ENCODE assay signal across 15 cellular contexts in the genomic region with DNA sequence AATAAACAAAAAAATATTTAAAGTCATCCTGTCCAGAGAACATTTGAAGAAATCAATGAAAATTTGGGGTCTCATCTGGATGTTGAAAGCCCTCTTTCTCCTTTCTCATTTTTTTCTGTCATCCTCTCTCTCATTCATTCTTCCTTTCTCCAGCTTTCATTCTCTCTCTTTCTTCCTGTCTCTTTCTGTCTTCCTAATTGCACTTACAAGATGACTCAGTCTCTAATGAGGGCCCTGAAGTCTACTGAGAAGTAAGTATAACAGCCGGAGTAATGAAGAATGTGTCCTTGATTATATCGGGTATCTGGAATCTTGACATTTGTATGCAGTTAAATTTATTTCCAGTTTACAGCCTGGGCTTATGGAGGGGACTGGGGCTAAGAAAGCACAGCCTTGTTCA.
DNase-seq lines count a peak whose midpoint lies in the region; ATAC-seq and TF ChIP-seq lines count a peak whose summit lies in the region.
"Had no signal": no experiment of that assay in that cellular context is flagged by ENCODE, and none has a peak within 500 bp of the region (broad histone marks: within the 10 kb centered on the region; RNA-seq: fewer than 3 reads in every experiment).

No MANE protein-coding gene starts in this region.

- H3K4me3 ChIP-seq in AG10803 (ENCODE audit: low read length) (no peak overlapping the region), IMR-90 (ENCODE audit: insufficient read depth, low read depth, low read length) (no peak overlapping the region), fibroblast of mammary gland (ENCODE audit: control insufficient read depth, low read depth, low read length) (no peak overlapping the region), smooth muscle cell (no peak overlapping the region)
- H3K4me3 ChIP-seq: K562 had no signal

- H4K8ac ChIP-seq in IMR-90 (ENCODE audit: low read depth in 2 of 2, low read length in 2 of 2) = no peak overlapping the region

- H3K9me1 ChIP-seq in IMR-90 (ENCODE audit: insufficient read depth, low read length) = no peaks in the 10 kb centered on the region

- H2AK9ac ChIP-seq in IMR-90 (replicated peaks; ENCODE audit: low read depth, low read length, poor library complexity) = no peak overlapping the region

- POLR2A ChIA-PET in IMR-90 (lab: Charles Lee; ENCODE audit: unreplicated experiment) = no interaction called here

- H2AK5ac ChIP-seq in IMR-90 (ENCODE audit: low read depth, low read length) = no peak overlapping the region

- no peak overlapping the region for H2AFZ ChIP-seq in IMR-90 (replicated peaks; ENCODE audit: low read length, poor library complexity)
- no peak overlapping the region for H2AFZ ChIP-seq in smooth muscle cell (ENCODE audit: low read depth)

- TF ChIP-seq POLR2A in IMR-90 (IDR thresholded peaks at IDR 0.05; ENCODE audit: low read depth, low read length) = no peak

- H3K23ac ChIP-seq in IMR-90 (ENCODE audit: low read depth, low read length) = no peak overlapping the region

- CTCF ChIA-PET in IMR-90 (lab: Yijun Ruan, JAX) = no interaction called here

- intact Hi-C loops in IMR-90 (cut with micrococcal nuclease) = no loop called here

- no peaks in the 10 kb centered on the region for H3K79me2 ChIP-seq in smooth muscle cell (ENCODE audit: low read depth)

- no peaks in the 10 kb centered on the region; the same call in 1 of the 2 replicates for H4K20me1 ChIP-seq in IMR-90 (ENCODE audit: insufficient read depth, low read length)
- no peaks in the 10 kb centered on the region for H4K20me1 ChIP-seq in smooth muscle cell (ENCODE audit: low read depth)

- peaks cover 7% of the 10 kb centered on the region for H3K9me3 ChIP-seq in IMR-90 (ENCODE audit: control insufficient read depth, insufficient read depth, low read length)
- no peaks in the 10 kb centered on the region for H3K9me3 ChIP-seq in smooth muscle cell (replicated peaks; ENCODE audit: low read depth)
- H3K9me3 ChIP-seq: BE2C had no signal

- H3K79me1 ChIP-seq in IMR-90 (ENCODE audit: low read depth in 1 of 2, low read length in 2 of 2) = no peaks in the 10 kb centered on the region

- H3F3A ChIP-seq in smooth muscle cell (ENCODE audit: low read depth) = peaks cover 9% of the 10 kb centered on the region

- H3K14ac ChIP-seq in IMR-90 (replicated peaks; ENCODE audit: low read depth, low read length) = no peak overlapping the region

- no peaks in the 10 kb centered on the region for H3K36me3 ChIP-seq in IMR-90 (ENCODE audit: control insufficient read depth, insufficient read depth, low read length)
- no peaks in the 10 kb centered on the region for H3K36me3 ChIP-seq in smooth muscle cell (ENCODE audit: low read depth)
- H3K36me3 ChIP-seq: BE2C had no signal

- H3K4me1 ChIP-seq in IMR-90 (ENCODE audit: control insufficient read depth, insufficient read depth, low read length) (peaks cover 20% of the 10 kb centered on the region; the same call in 1 of the 2 replicates), smooth muscle cell (ENCODE audit: low read depth) (peaks cover 13% of the 10 kb centered on the region)

- no peak overlapping the region for H2BK15ac ChIP-seq in IMR-90 (ENCODE audit: low read depth, low read length)

- TF ChIP-seq RAD21 in IMR-90 (IDR thresholded peaks at IDR 0.05; ENCODE audit: low read length) = no peak

- no peak for TF ChIP-seq CTCF in AG10803 (conservative IDR thresholded peaks at IDR 0.05; ENCODE audit: low read length)
- no peak for TF ChIP-seq CTCF in IMR-90 (conservative IDR thresholded peaks at IDR 0.05; ENCODE audit: low read depth, low read length)
- no peak for TF ChIP-seq CTCF in fibroblast of mammary gland (conservative IDR thresholded peaks at IDR 0.05; ENCODE audit: control insufficient read depth, insufficient read depth, low read depth, low read length)
- TF ChIP-seq CTCF in smooth muscle cell (IDR thresholded peaks at IDR 0.05; ENCODE audit: borderline replicate concordance, insufficient read depth, poor library complexity, severe bottlenecking) = no peak

- in situ Hi-C loops in IMR-90 (cut with MboI; ENCODE audit: low sequenced_read_pairs) = loop anchor here (25.0 kb wide), 1 partner anchor 95 kb away; no protein-coding TSS in a partner anchor

- H3K27me3 ChIP-seq in IMR-90 (ENCODE audit: control insufficient read depth, insufficient read depth, low read length) (no peaks in the 10 kb centered on the region; the same call in 1 of the 2 replicates), smooth muscle cell (ENCODE audit: low read depth) (no peaks in the 10 kb centered on the region)
- H3K27me3 ChIP-seq: BE2C had no signal

- no peak overlapping the region for H3K4ac ChIP-seq in IMR-90 (ENCODE audit: low read depth, low read length)

- H3K56ac ChIP-seq in IMR-90 (ENCODE audit: extremely low read depth, insufficient read depth, low read length) = no peak overlapping the region

- WGBS in IMR-90 (ENCODE audit: extremely low coverage in 2 of 2, insufficient read length in 1 of 2), 2 experiments = no CpG with 5 or more reads among the region's 2 CpGs
- WGBS in smooth muscle cell (ENCODE audit: low lambda C conversion rate) = 6% methylated on average over 2 of the region's 2 CpGs

- no peak overlapping the region for H2BK120ac ChIP-seq in IMR-90 (ENCODE audit: low read depth, low read length)

- no peak overlapping the region for H4K91ac ChIP-seq in IMR-90 (ENCODE audit: insufficient read depth, low read depth, low read length)

- no peak overlapping the region; the same call in 1 of the 2 replicates for H4K5ac ChIP-seq in IMR-90 (ENCODE audit: low read depth, low read length)

- H3K27ac ChIP-seq in IMR-90 (ENCODE audit: insufficient read depth, low read length) (peak overlapping the region; percentile 64; the same call in 1 of the 2 replicates), smooth muscle cell (ENCODE audit: low read depth) (peak overlapping the region; percentile 87)
- H3K27ac ChIP-seq: C4-2B, HL-60 had no signal

- H3K18ac ChIP-seq in IMR-90 (ENCODE audit: low read depth, low read length) = peak overlapping the region; percentile 52; the same call in 1 of the 2 replicates

- no peak overlapping the region for H2BK5ac ChIP-seq in IMR-90 (ENCODE audit: low read depth, low read length, poor library complexity, severe bottlenecking)

- dilution Hi-C loops in IMR-90 (cut with HindIII; ENCODE audit: low sequenced_read_pairs, unreplicated experiment) = no loop called here

- H3K4me2 ChIP-seq in IMR-90 (ENCODE audit: low read depth, low read length) (no peak overlapping the region), smooth muscle cell (peak overlapping the region; percentile 34)

- no TSS peak for BruUV-seq in IMR-90 (replicated peaks; lab: Mats Ljungman, UMichigan)

- ATAC-seq in IMR-90 (ENCODE audit: low read depth) = no peak
- no peak for ATAC-seq in stimulated activated naive CD8-positive, alpha-beta T cell treated with anti-CD3 and anti-CD28 coated beads, Interleukin-15, Interleukin-2, amounts not matched to agents 100 U/mL and 50 U/mL, for 24 hours
- ATAC-seq: HCT116, K562 had no signal

- H3K9ac ChIP-seq in IMR-90 (ENCODE audit: low read depth, low read length) (no peak overlapping the region), smooth muscle cell (ENCODE audit: low read depth) (no peak overlapping the region)

- peak; percentile 69 for DNase-seq in AG10803 (ENCODE audit: low read depth)
- DNase-seq in IMR-90 = no peak
- peak; percentile 31 for DNase-seq in fibroblast of mammary gland (ENCODE audit: low read depth)
- DNase-seq in smooth muscle cell (lab: John Stamatoyannopoulos, UW; ENCODE audit: unreplicated experiment) = no peak
- DNase-seq in stimulated activated naive CD8-positive, alpha-beta T cell treated with anti-CD3 and anti-CD28 coated beads, Interleukin-15, Interleukin-2, amounts not matched to agents 100 U/mL and 50 U/mL, for 24 hours = no peak
- no peak for DNase-seq in activated CD4-positive, alpha-beta T cell treated with anti-CD3 and anti-CD28 coated beads, Interleukin-2, amount 50 U/mL, for 4 hours
- DNase-seq in NCI-H82 treated with DMSO at 0.1 percent for 48 hours (lab: John Stamatoyannopoulos, UW; ENCODE audit: unreplicated experiment) = no peak
- DNase-seq: BE2C; CD4-positive, alpha-beta memory T cell; DMS79; GDM1 had no signal

- no peak overlapping the region for H2BK20ac ChIP-seq in IMR-90 (ENCODE audit: low read depth, low read length)

TF ChIP-seq in IMR-90, 13 proteins besides CTCF, POLR2A, EP300 and RAD21:
- no peak for TF ChIP-seq RCOR1 (IDR thresholded peaks at IDR 0.05; ENCODE audit: insufficient replicate concordance, low read length)
- no peak for TF ChIP-seq CHD1 (IDR thresholded peaks at IDR 0.05; ENCODE audit: low read depth, low read length)
- TF ChIP-seq, protein P1, sequence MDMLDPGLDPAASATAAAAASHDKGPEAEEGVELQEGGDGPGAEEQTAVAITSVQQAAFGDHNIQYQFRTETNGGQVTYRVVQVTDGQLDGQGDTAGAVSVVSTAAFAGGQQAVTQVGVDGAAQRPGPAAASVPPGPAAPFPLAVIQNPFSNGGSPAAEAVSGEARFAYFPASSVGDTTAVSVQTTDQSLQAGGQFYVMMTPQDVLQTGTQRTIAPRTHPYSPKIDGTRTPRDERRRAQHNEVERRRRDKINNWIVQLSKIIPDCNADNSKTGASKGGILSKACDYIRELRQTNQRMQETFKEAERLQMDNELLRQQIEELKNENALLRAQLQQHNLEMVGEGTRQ (IDR thresholded peaks at IDR 0.05; ENCODE audit: low read depth, low read length) = no peak
- TF ChIP-seq MXI1 (IDR thresholded peaks at IDR 0.05; ENCODE audit: borderline replicate concordance, low read depth, low read length) = no peak
TF ChIP-seq in IMR-90: peak in this region for 0.

Comparison
In these comparisons a context has a peak if more than half of its experiments do, and no peak if none do; other contexts are left out.
1. DNase-seq: peak in AG10803 (single experiment) and fibroblast of mammary gland (single experiment); none in IMR-90 (single experiment), smooth muscle cell (single experiment), stimulated activated naive CD8-positive, alpha-beta T cell treated with anti-CD3 and anti-CD28 coated beads, Interleukin-15, Interleukin-2, amounts not matched to agents 100 U/mL and 50 U/mL, for 24 hours (single experiment), activated CD4-positive, alpha-beta T cell treated with anti-CD3 and anti-CD28 coated beads, Interleukin-2, amount 50 U/mL, for 4 hours (0 of 2) and NCI-H82 treated with DMSO at 0.1 percent for 48 hours (single experiment).